13 cellular contexts compared by ENCODE assay signal in the genomic region with DNA sequence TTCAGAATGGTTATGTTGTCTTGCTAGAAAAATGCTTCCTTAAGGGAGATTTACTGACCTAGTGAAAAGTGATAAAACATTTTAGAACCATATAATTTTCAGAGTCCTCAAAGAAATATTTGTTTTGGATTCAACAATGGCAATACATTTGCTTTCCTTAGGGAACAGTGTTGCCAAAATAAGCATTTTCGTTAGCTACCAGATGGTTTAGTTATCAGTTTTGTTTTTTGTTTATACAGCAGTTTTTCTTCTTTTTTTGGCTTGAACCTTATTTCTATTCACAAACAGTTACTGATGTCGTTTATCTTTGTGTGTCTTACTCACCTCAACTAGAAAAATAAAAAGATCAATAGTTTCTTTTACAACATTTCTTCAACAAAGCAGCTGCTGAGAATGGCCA.
"Had no signal": no experiment of that assay in that cellular context is flagged by ENCODE, and none has a peak within 500 bp of the region (broad histone marks: within the 10 kb centered on the region; RNA-seq: fewer than 3 reads in every experiment).

No MANE protein-coding gene starts in this region.

- H3K4me1 ChIP-seq: breast epithelium, suprapubic skin had no signal

- H3K4me3 ChIP-seq: breast epithelium, heart left ventricle, sigmoid colon, suprapubic skin had no signal

- H3K27ac ChIP-seq: breast epithelium, heart left ventricle, sigmoid colon, suprapubic skin had no signal

- H3K9me3 ChIP-seq: breast epithelium, heart left ventricle, sigmoid colon, suprapubic skin had no signal

- H3K27me3 ChIP-seq: breast epithelium, heart left ventricle, sigmoid colon, suprapubic skin had no signal

- ATAC-seq: activated naive CD4-positive, alpha-beta T cell treated with anti-CD3 and anti-CD28 coated beads, Interleukin-2, amount 50 U/mL, for 72 hours; left lobe of liver; natural killer cell treated with Interleukin-12 subunit alpha and Interleukin-12 subunit beta and Interleukin-15 and Interleukin-18, amount 100 ng/mL, for 72 hours had no signal

- DNase-seq: amygdala; effector CD8-positive, alpha-beta T cell; heart left ventricle; occipital lobe; sigmoid colon; stimulated activated CD4-positive, alpha-beta T cell treated with anti-CD3 and anti-CD28 coated beads, Interleukin-2, amount 100 ng/mL, for 48 hours; stimulated activated naive CD4-positive, alpha-beta T cell treated with Interleukin-2 at 50 U/mL for 16 hours; T-helper 2 cell had no signal
